ENCODE assay signal across 24 cellular contexts in genomic region chr15:67399925-67400324, GRCh38.
"Had no signal": no experiment of that assay in that cellular context is flagged by ENCODE, and none has a peak within 500 bp of the region (broad histone marks: within the 10 kb centered on the region; RNA-seq: fewer than 3 reads in every experiment).

No MANE protein-coding gene starts in this region.

- H3K4me3 Mint-ChIP-seq: endodermal cell; naive thymus-derived CD4-positive, alpha-beta T cell; nephron progenitor cell; stimulated activated effector memory CD8-positive, alpha-beta T cell treated with anti-CD3 and anti-CD28 coated beads, Interleukin-12 subunit alpha, Interleukin-12 subunit beta, amount 100 ng/mL, for 72 hours had no signal

- H3K4me1 ChIP-seq: colonic mucosa, suprapubic skin, upper lobe of left lung, uterus had no signal

- ATAC-seq: heart left ventricle; left lobe of liver; naive thymus-derived CD4-positive, alpha-beta T cell; right cardiac atrium; stimulated activated effector memory CD8-positive, alpha-beta T cell treated with anti-CD3 and anti-CD28 coated beads, Interleukin-12 subunit alpha, Interleukin-12 subunit beta, amount 100 ng/mL, for 72 hours; stimulated activated naive CD8-positive, alpha-beta T cell treated with anti-CD3 and anti-CD28 coated beads, Interleukin-15, Interleukin-2, amounts not matched to agents 100 U/mL and 50 U/mL, for 24 hours had no signal

- FAIRE-seq: endothelial cell of umbilical vein had no signal

- H3K4me1 Mint-ChIP-seq: stimulated activated effector memory CD8-positive, alpha-beta T cell treated with anti-CD3 and anti-CD28 coated beads, Interleukin-12 subunit alpha, Interleukin-12 subunit beta, amount 100 ng/mL, for 72 hours had no signal

- H3K36me3 ChIP-seq: colonic mucosa, heart left ventricle, neutrophil, suprapubic skin, thyroid gland, upper lobe of left lung, uterus had no signal

- H3K9me3 Mint-ChIP-seq: endodermal cell; naive thymus-derived CD4-positive, alpha-beta T cell; nephron progenitor cell; stimulated activated effector memory CD8-positive, alpha-beta T cell treated with anti-CD3 and anti-CD28 coated beads, Interleukin-12 subunit alpha, Interleukin-12 subunit beta, amount 100 ng/mL, for 72 hours had no signal

- H3K9me3 ChIP-seq: colonic mucosa, heart left ventricle, neutrophil, suprapubic skin, thyroid gland, upper lobe of left lung, uterus had no signal

- H3K27me3 Mint-ChIP-seq: progenitor cell of endocrine pancreas had no signal

- H3K27me3 ChIP-seq: colonic mucosa, heart left ventricle, neutrophil, suprapubic skin, thyroid gland, upper lobe of left lung, uterus had no signal

- H3K27ac Mint-ChIP-seq: endodermal cell; naive thymus-derived CD4-positive, alpha-beta T cell; nephron progenitor cell; progenitor cell of endocrine pancreas; stimulated activated effector memory CD8-positive, alpha-beta T cell treated with anti-CD3 and anti-CD28 coated beads, Interleukin-12 subunit alpha, Interleukin-12 subunit beta, amount 100 ng/mL, for 72 hours had no signal

- H3K27ac ChIP-seq: colonic mucosa, heart left ventricle, neutrophil, suprapubic skin, thyroid gland, upper lobe of left lung, uterus had no signal

- H3K36me3 Mint-ChIP-seq: naive thymus-derived CD4-positive, alpha-beta T cell; stimulated activated effector memory CD8-positive, alpha-beta T cell treated with anti-CD3 and anti-CD28 coated beads, Interleukin-12 subunit alpha, Interleukin-12 subunit beta, amount 100 ng/mL, for 72 hours had no signal

- H3K4me3 ChIP-seq: colonic mucosa, heart left ventricle, suprapubic skin, thyroid gland, upper lobe of left lung, uterus had no signal

- DNase-seq: colonic mucosa; dermis blood vessel endothelial cell; endodermal cell; erythroblast; foreskin melanocyte; heart left ventricle; hypothalamus; islet precursor cell; mammary epithelial cell; naive thymus-derived CD4-positive, alpha-beta T cell; nephron progenitor cell; right cardiac atrium; stimulated activated CD4-positive, alpha-beta T cell treated with anti-CD3 and anti-CD28 coated beads, Interleukin-4, amount 100 ng/mL, for 1 hour; stimulated activated CD8-positive, alpha-beta memory T cell treated with anti-CD3 and anti-CD28 coated beads, Interleukin-4, amount 100 ng/mL, for 48 hours; stimulated activated naive CD8-positive, alpha-beta T cell treated with anti-CD3 and anti-CD28 coated beads, Interleukin-15, Interleukin-2, amounts not matched to agents 100 U/mL and 50 U/mL, for 24 hours; thyroid gland; upper lobe of left lung; uterus had no signal
